27 cellular contexts compared by ENCODE assay signal in genomic region chr15:37791693-37792092, GRCh38.
"Had no signal": no experiment of that assay in that cellular context is flagged by ENCODE, and none has a peak within 500 bp of the region (broad histone marks: within the 10 kb centered on the region; RNA-seq: fewer than 3 reads in every experiment).

No MANE protein-coding gene starts in this region.

- H3K4me1 Mint-ChIP-seq: activated CD4-positive, alpha-beta memory T cell treated with anti-CD3 and anti-CD28 coated beads, Interleukin-2, amount 10 ng/mL, durations not matched to agents 7 days and 5 days; activated CD4-positive, alpha-beta T cell treated with anti-CD3 and anti-CD28 coated beads, Interleukin-2, amount 10 ng/mL, durations not matched to agents 24 days and 14 days; activated naive CD8-positive, alpha-beta T cell treated with anti-CD3 and anti-CD28 coated beads, Interleukin-2, amount 50 U/mL, for 24 hours; naive thymus-derived CD4-positive, alpha-beta T cell; stimulated activated naive B cell treated with anti-CD40 and anti-IgM and Interleukin-4, amounts not matched to agents 10 μg/mL and 1 μg/mL and 100 μg/mL, for 72 hours; T-helper 17 cell had no signal

- H3K27me3 Mint-ChIP-seq: activated CD4-positive, alpha-beta memory T cell treated with anti-CD3 and anti-CD28 coated beads, Interleukin-2, amount 10 ng/mL, durations not matched to agents 7 days and 5 days; activated CD4-positive, alpha-beta T cell treated with anti-CD3 and anti-CD28 coated beads, Interleukin-2, amount 10 ng/mL, durations not matched to agents 24 days and 14 days; stimulated activated naive B cell treated with anti-CD40 and anti-IgM and Interleukin-4, amounts not matched to agents 10 μg/mL and 1 μg/mL and 100 μg/mL, for 72 hours had no signal

- H3K27me3 ChIP-seq: body of pancreas, heart left ventricle, sigmoid colon, transverse colon, uterus had no signal

- DNase-seq: activated CD4-positive, alpha-beta memory T cell treated with anti-CD3 and anti-CD28 coated beads, Interleukin-2, amount 10 ng/mL, durations not matched to agents 7 days and 5 days; activated CD4-positive, alpha-beta T cell treated with anti-CD3 and anti-CD28 coated beads, Interleukin-2, amount 10 ng/mL, durations not matched to agents 24 days and 14 days; activated gamma-delta T cell; activated naive CD4-positive, alpha-beta T cell treated with anti-CD3 and anti-CD28 coated beads, Interleukin-2, amount 50 U/mL, for 16 hours; activated naive CD8-positive, alpha-beta T cell treated with anti-CD3 and anti-CD28 coated beads, Interleukin-2, amount 50 U/mL, for 24 hours; activated T-cell treated with anti-CD3 and anti-CD28 coated beads, Interleukin-2, amount 50 U/mL, for 72 hours; body of pancreas; central memory CD4-positive, alpha-beta T cell; effector memory CD8-positive, alpha-beta T cell; heart left ventricle; left colon; mesendoderm; naive thymus-derived CD4-positive, alpha-beta T cell; retina; sigmoid colon; stimulated activated CD4-positive, alpha-beta T cell treated with anti-CD3 and anti-CD28 coated beads, Interleukin-2, amount 100 ng/mL, for 48 hours; stimulated activated CD8-positive, alpha-beta memory T cell treated with anti-CD3 and anti-CD28 coated beads, Interleukin-4, amount 100 ng/mL, for 48 hours; stimulated activated naive B cell treated with anti-CD40 and anti-IgM and Interleukin-4, amounts not matched to agents 10 μg/mL and 1 μg/mL and 100 μg/mL, for 72 hours; T-helper 17 cell; transverse colon; uterus had no signal

- H3K9me3 ChIP-seq: body of pancreas, heart left ventricle, sigmoid colon, transverse colon, uterus had no signal

- FAIRE-seq: colon, keratinocyte had no signal

- H3K27ac ChIP-seq: body of pancreas, epithelial cell of prostate, heart left ventricle, sigmoid colon, transverse colon, uterus, VCaP had no signal

- H3K36me3 Mint-ChIP-seq: naive thymus-derived CD4-positive, alpha-beta T cell; stimulated activated naive B cell treated with anti-CD40 and anti-IgM and Interleukin-4, amounts not matched to agents 10 μg/mL and 1 μg/mL and 100 μg/mL, for 72 hours had no signal

- H3K27ac Mint-ChIP-seq: activated CD4-positive, alpha-beta memory T cell treated with anti-CD3 and anti-CD28 coated beads, Interleukin-2, amount 10 ng/mL, durations not matched to agents 7 days and 5 days; activated CD4-positive, alpha-beta T cell treated with anti-CD3 and anti-CD28 coated beads, Interleukin-2, amount 10 ng/mL, durations not matched to agents 24 days and 14 days; activated naive CD8-positive, alpha-beta T cell treated with anti-CD3 and anti-CD28 coated beads, Interleukin-2, amount 50 U/mL, for 24 hours; activated T-cell treated with anti-CD3 and anti-CD28 coated beads, Interleukin-2, amount 50 U/mL, for 72 hours; effector memory CD8-positive, alpha-beta T cell; naive thymus-derived CD4-positive, alpha-beta T cell; stimulated activated naive B cell treated with anti-CD40 and anti-IgM and Interleukin-4, amounts not matched to agents 10 μg/mL and 1 μg/mL and 100 μg/mL, for 72 hours; T-helper 17 cell had no signal

- H3K4me3 ChIP-seq: body of pancreas, heart left ventricle, sigmoid colon, transverse colon, uterus had no signal

- ATAC-seq: activated CD4-positive, CD25-positive, alpha-beta regulatory T cell treated with anti-CD3 and anti-CD28 coated beads, Interleukin-2, amount 50 U/mL, for 24 hours; activated naive CD8-positive, alpha-beta T cell treated with anti-CD3 and anti-CD28 coated beads, Interleukin-2, amount 50 U/mL, for 24 hours; activated T-cell treated with anti-CD3 and anti-CD28 coated beads, Interleukin-2, amount 50 U/mL, for 72 hours; body of pancreas; effector memory CD8-positive, alpha-beta T cell; heart left ventricle; left colon; naive thymus-derived CD4-positive, alpha-beta T cell; stimulated activated naive B cell treated with anti-CD40 and anti-IgM and Interleukin-4, amounts not matched to agents 10 μg/mL and 1 μg/mL and 100 μg/mL, for 72 hours; T-helper 17 cell had no signal

- H3K4me1 ChIP-seq: body of pancreas, heart left ventricle, sigmoid colon, transverse colon, uterus had no signal

- H3K4me3 Mint-ChIP-seq: activated CD4-positive, alpha-beta memory T cell treated with anti-CD3 and anti-CD28 coated beads, Interleukin-2, amount 10 ng/mL, durations not matched to agents 7 days and 5 days; activated CD4-positive, alpha-beta T cell treated with anti-CD3 and anti-CD28 coated beads, Interleukin-2, amount 10 ng/mL, durations not matched to agents 24 days and 14 days; activated naive CD8-positive, alpha-beta T cell treated with anti-CD3 and anti-CD28 coated beads, Interleukin-2, amount 50 U/mL, for 24 hours; activated T-cell treated with anti-CD3 and anti-CD28 coated beads, Interleukin-2, amount 50 U/mL, for 72 hours; effector memory CD8-positive, alpha-beta T cell; naive thymus-derived CD4-positive, alpha-beta T cell; neural crest cell; stimulated activated naive B cell treated with anti-CD40 and anti-IgM and Interleukin-4, amounts not matched to agents 10 μg/mL and 1 μg/mL and 100 μg/mL, for 72 hours; T-helper 17 cell had no signal

- H3K36me3 ChIP-seq: heart left ventricle, sigmoid colon, transverse colon, uterus had no signal

- H3K9me3 Mint-ChIP-seq: activated CD4-positive, alpha-beta memory T cell treated with anti-CD3 and anti-CD28 coated beads, Interleukin-2, amount 10 ng/mL, durations not matched to agents 7 days and 5 days; activated CD4-positive, alpha-beta T cell treated with anti-CD3 and anti-CD28 coated beads, Interleukin-2, amount 10 ng/mL, durations not matched to agents 24 days and 14 days; activated naive CD8-positive, alpha-beta T cell treated with anti-CD3 and anti-CD28 coated beads, Interleukin-2, amount 50 U/mL, for 24 hours; effector memory CD8-positive, alpha-beta T cell; neural crest cell; stimulated activated naive B cell treated with anti-CD40 and anti-IgM and Interleukin-4, amounts not matched to agents 10 μg/mL and 1 μg/mL and 100 μg/mL, for 72 hours had no signal
